Comparison of ENCODE assay signal across 18 cellular contexts in the genomic region with DNA sequence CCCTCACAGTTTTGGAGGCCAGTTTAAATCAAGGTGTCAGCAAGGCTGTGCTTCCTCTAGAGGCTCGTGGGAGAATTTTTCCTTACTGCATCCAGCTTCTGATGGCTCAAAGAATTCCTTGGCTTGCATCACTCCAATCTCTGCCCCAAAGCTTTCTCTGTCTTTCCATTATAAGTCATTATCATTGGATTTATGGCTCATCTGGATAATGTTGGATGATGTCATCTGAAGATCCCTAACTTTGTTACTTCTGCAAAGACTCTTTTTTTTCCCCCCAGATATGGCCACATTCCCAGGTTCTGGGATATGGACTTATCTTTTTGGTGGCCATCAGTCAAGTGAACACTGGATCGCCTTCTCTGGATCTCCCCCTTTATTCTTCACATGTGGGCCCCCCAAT.
"Had no signal": no experiment of that assay in that cellular context is flagged by ENCODE, and none has a peak within 500 bp of the region (broad histone marks: within the 10 kb centered on the region; RNA-seq: fewer than 3 reads in every experiment).

No MANE protein-coding gene starts in this region.

- DNase-seq: KBM-7, NCI-H1092, NCI-H1105 treated with DMSO at 0.1 percent for 48 hours, NCI-H1417 treated with DMSO at 0.1 percent for 48 hours, NCI-H146, NCI-H1694 treated with DMSO at 0.1 percent for 48 hours, NCI-H1930, NCI-H2081, NCI-H2171, NCI-H226, NCI-H510A, NCI-H524 treated with DMSO at 0.1 percent for 48 hours, NCI-H774, SHP77, SJCRH30 had no signal

- H3K27me3 ChIP-seq: SJCRH30 had no signal

- H3K4me3 ChIP-seq: SJCRH30 had no signal

- H3K36me3 ChIP-seq: SJCRH30 had no signal

- ATAC-seq: SK-N-SH treated with all-trans-retinoic acid at 6 μM for 48 hours had no signal

- H3K27ac ChIP-seq: HL-60, RWPE1, SJCRH30 had no signal

- H3K9me3 ChIP-seq: SJCRH30 had no signal
